In the genomic region with DNA sequence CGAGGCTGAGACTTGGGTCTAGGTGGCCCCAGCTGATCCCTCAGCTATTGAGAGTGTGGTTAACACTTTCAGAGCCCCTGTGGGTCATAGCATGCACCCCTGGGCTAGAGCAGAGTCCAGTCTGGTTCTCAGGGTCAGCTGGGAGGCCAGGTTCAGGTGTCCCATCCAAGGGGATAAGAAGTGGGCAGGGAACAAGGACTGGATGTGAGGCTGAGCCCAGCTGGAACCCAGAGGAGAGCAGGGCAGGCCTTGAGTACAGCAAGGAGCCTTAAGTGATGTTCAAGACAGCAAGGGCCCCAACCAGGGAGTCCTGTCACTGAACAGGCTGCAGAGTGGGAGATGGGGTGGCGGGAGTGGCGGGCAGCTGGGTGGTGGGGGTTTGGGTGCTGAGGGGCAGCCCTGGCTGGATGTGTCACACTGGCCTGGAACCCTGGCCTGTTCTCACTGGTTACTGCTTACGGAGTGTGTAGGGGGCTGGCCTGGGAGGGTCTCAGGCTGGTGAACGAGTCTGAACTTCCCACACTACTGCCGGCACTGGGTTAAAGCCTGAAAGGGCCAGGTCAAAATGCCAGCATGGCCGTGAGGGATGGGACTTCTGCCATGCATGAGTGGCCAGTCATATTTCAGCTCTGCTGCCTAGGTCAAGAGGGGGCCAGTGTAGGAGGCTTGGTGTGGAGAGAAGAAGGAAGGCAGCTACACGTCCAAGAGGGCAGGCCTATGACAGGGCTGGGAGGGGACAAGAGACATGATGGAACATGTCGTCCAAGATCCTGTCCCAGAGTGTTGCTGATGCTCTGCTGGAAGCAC, we compare ENCODE assay signal across 23 cellular contexts. TPM values are rescaled to one million over a fixed set of nuclear protein-coding genes. Genes with fewer than 3 reads are reported as not detected.
A peak's percentile ranks its signal among the peaks of the same experiment; 100 is the strongest.
DNase-seq lines count a peak whose midpoint lies in the region; ATAC-seq, FAIRE-seq and TF ChIP-seq lines count a peak whose summit lies in the region.
"Had no signal": no experiment of that assay in that cellular context is flagged by ENCODE, and none has a peak within 500 bp of the region (broad histone marks: within the 10 kb centered on the region; RNA-seq: fewer than 3 reads in every experiment).

No MANE protein-coding gene starts in this region.

- FAIRE-seq in kidney (lab: Jason Lieb, UNC), result no peak
- FAIRE-seq: islet of Langerhans had no signal

- H3K4me3 Mint-ChIP-seq in stimulated activated naive CD8-positive, alpha-beta T cell treated with anti-CD3 and anti-CD28 coated beads, Interleukin-15, Interleukin-2, amounts not matched to agents 100 ng/mL and 50 ng/mL, for 24 hours, result no peak overlapping the region
- H3K4me3 Mint-ChIP-seq in activated CD8-positive, alpha-beta T cell treated with anti-CD3 and anti-CD28 coated beads, Interleukin-2, amount 10 ng/mL, durations not matched to agents 7 days and 5 days, result no peak overlapping the region
- H3K4me3 Mint-ChIP-seq: mesothelial cell of epicardium had no signal

- H3K27me3 ChIP-seq in aorta (ENCODE audit: control insufficient read depth in 1 of 2, insufficient read depth in 2 of 2, low read length in 1 of 2), result no peaks in the 10 kb centered on the region
- H3K27me3 ChIP-seq: body of pancreas, dorsolateral prefrontal cortex, esophagus squamous epithelium, tibial artery had no signal

- H3K4me1 ChIP-seq in kidney (ENCODE audit: control insufficient read depth in 1 of 2, insufficient read depth in 1 of 2, low read depth in 1 of 2, low read length in 2 of 2) (no peaks in the 10 kb centered on the region), aorta (ENCODE audit: control insufficient read depth in 1 of 2, insufficient read depth in 2 of 2, low read length in 2 of 2) (no peaks in the 10 kb centered on the region)
- H3K4me1 ChIP-seq: body of pancreas, tibial artery had no signal

- H3K4me3 ChIP-seq in kidney (ENCODE audit: low read length in 2 of 2) (no peak overlapping the region), aorta (ENCODE audit: low read length in 2 of 2) (no peak overlapping the region)
- H3K4me3 ChIP-seq: body of pancreas, dorsolateral prefrontal cortex, esophagus squamous epithelium, tibial artery had no signal

- no peaks in the 10 kb centered on the region for H3K27me3 Mint-ChIP-seq in stimulated activated naive CD8-positive, alpha-beta T cell treated with anti-CD3 and anti-CD28 coated beads, Interleukin-15, Interleukin-2, amounts not matched to agents 100 ng/mL and 50 ng/mL, for 24 hours
- no peaks in the 10 kb centered on the region for H3K27me3 Mint-ChIP-seq in activated CD8-positive, alpha-beta T cell treated with anti-CD3 and anti-CD28 coated beads, Interleukin-2, amount 10 ng/mL, durations not matched to agents 7 days and 5 days (ENCODE audit: low read depth)

- no peaks in the 10 kb centered on the region for H3K36me3 Mint-ChIP-seq in stimulated activated naive CD8-positive, alpha-beta T cell treated with anti-CD3 and anti-CD28 coated beads, Interleukin-15, Interleukin-2, amounts not matched to agents 100 ng/mL and 50 ng/mL, for 24 hours (ENCODE audit: low read depth)
- peaks cover 1% of the 10 kb centered on the region for H3K36me3 Mint-ChIP-seq in activated CD8-positive, alpha-beta T cell treated with anti-CD3 and anti-CD28 coated beads, Interleukin-2, amount 10 ng/mL, durations not matched to agents 7 days and 5 days (ENCODE audit: low read depth)
- H3K36me3 Mint-ChIP-seq: mesothelial cell of epicardium had no signal

- TF ChIP-seq POLR2A in GM18505 (IDR thresholded peaks at IDR 0.05; ENCODE audit: borderline replicate concordance, extremely low read depth, insufficient read depth, insufficient read length), result no peak

- POLR2A ChIA-PET in activated CD8-positive, alpha-beta T cell treated with anti-CD3 and anti-CD28 coated beads, Interleukin-2, amount 10 ng/mL, durations not matched to agents 7 days and 5 days (lab: Charles Lee), result interaction anchor here (0.8 to 1.8 kb wide), 3 partner anchors 13 to 23 kb away, joined by 4 to 5 read pairs (median 5); partner anchors contain the start of gene TMEM185B

- no peaks in the 10 kb centered on the region for H3K36me3 ChIP-seq in kidney (ENCODE audit: control insufficient read depth in 1 of 2, insufficient read depth in 2 of 2, low read length in 2 of 2)
- no peaks in the 10 kb centered on the region for H3K36me3 ChIP-seq in aorta (ENCODE audit: control insufficient read depth in 1 of 2, insufficient read depth in 2 of 2, low read length in 1 of 2)
- H3K36me3 ChIP-seq: esophagus squamous epithelium had no signal

- H3K4me1 Mint-ChIP-seq in stimulated activated naive CD8-positive, alpha-beta T cell treated with anti-CD3 and anti-CD28 coated beads, Interleukin-15, Interleukin-2, amounts not matched to agents 100 ng/mL and 50 ng/mL, for 24 hours (ENCODE audit: low read depth), result no peaks in the 10 kb centered on the region
- H3K4me1 Mint-ChIP-seq in activated CD8-positive, alpha-beta T cell treated with anti-CD3 and anti-CD28 coated beads, Interleukin-2, amount 10 ng/mL, durations not matched to agents 7 days and 5 days (ENCODE audit: low read depth), result peaks cover 11% of the 10 kb centered on the region
- H3K4me1 Mint-ChIP-seq: mesothelial cell of epicardium had no signal

- H3K9me3 Mint-ChIP-seq in stimulated activated naive CD8-positive, alpha-beta T cell treated with anti-CD3 and anti-CD28 coated beads, Interleukin-15, Interleukin-2, amounts not matched to agents 100 ng/mL and 50 ng/mL, for 24 hours, result no peaks in the 10 kb centered on the region
- no peaks in the 10 kb centered on the region for H3K9me3 Mint-ChIP-seq in activated CD8-positive, alpha-beta T cell treated with anti-CD3 and anti-CD28 coated beads, Interleukin-2, amount 10 ng/mL, durations not matched to agents 7 days and 5 days (ENCODE audit: insufficient read depth)
- H3K9me3 Mint-ChIP-seq: mesothelial cell of epicardium had no signal

- ATAC-seq in stimulated activated naive CD8-positive, alpha-beta T cell treated with anti-CD3 and anti-CD28 coated beads, Interleukin-15, Interleukin-2, amounts not matched to agents 100 U/mL and 50 U/mL, for 24 hours, result no peak
- ATAC-seq in activated CD8-positive, alpha-beta T cell treated with anti-CD3 and anti-CD28 coated beads, Interleukin-2, amount 10 ng/mL, durations not matched to agents 7 days and 5 days, result peak; percentile 40
- ATAC-seq in aorta (ENCODE audit: low FRiP score), result peak; percentile 28
- ATAC-seq in GM19455 (IDR thresholded peaks at IDR 0.05; ENCODE audit: unreplicated experiment), result no peak
- no peak for ATAC-seq in GM18505 (IDR thresholded peaks at IDR 0.05; ENCODE audit: unreplicated experiment)
- ATAC-seq: body of pancreas, SK-N-SH treated with all-trans-retinoic acid at 6 μM for 48 hours had no signal

- H3K27ac ChIP-seq in kidney (ENCODE audit: low read depth in 2 of 2, low read length in 2 of 2), result no peak overlapping the region
- H3K27ac ChIP-seq in aorta (ENCODE audit: low read depth in 1 of 2, low read length in 2 of 2), result no peak overlapping the region
- H3K27ac ChIP-seq: body of pancreas, dorsolateral prefrontal cortex, esophagus squamous epithelium, tibial artery had no signal

- intact Hi-C loops in kidney (cut with DNase I) (no loop called here), aorta (cut with DNase I) (no loop called here)

- H3K27ac Mint-ChIP-seq in stimulated activated naive CD8-positive, alpha-beta T cell treated with anti-CD3 and anti-CD28 coated beads, Interleukin-15, Interleukin-2, amounts not matched to agents 100 ng/mL and 50 ng/mL, for 24 hours, result peak overlapping the region; percentile 38
- peak overlapping the region; percentile 90 for H3K27ac Mint-ChIP-seq in activated CD8-positive, alpha-beta T cell treated with anti-CD3 and anti-CD28 coated beads, Interleukin-2, amount 10 ng/mL, durations not matched to agents 7 days and 5 days
- H3K27ac Mint-ChIP-seq: mesothelial cell of epicardium had no signal

- CTCF ChIA-PET in activated CD8-positive, alpha-beta T cell treated with anti-CD3 and anti-CD28 coated beads, Interleukin-2, amount 10 ng/mL, durations not matched to agents 7 days and 5 days (lab: Charles Lee), result interaction anchor here (0.9 to 2.3 kb wide), 10 partner anchors 10 to 116 kb away, joined by 3 to 12 read pairs (median 4); partner anchors contain the start of gene TMEM185B

- no peak for TF ChIP-seq CTCF in kidney (IDR thresholded peaks at IDR 0.05; ENCODE audit: borderline replicate concordance, extremely low read depth, insufficient read depth)

- no peak for DNase-seq in stimulated activated naive CD8-positive, alpha-beta T cell treated with anti-CD3 and anti-CD28 coated beads, Interleukin-15, Interleukin-2, amounts not matched to agents 100 U/mL and 50 U/mL, for 24 hours
- no peak for DNase-seq in activated CD8-positive, alpha-beta T cell treated with anti-CD3 and anti-CD28 coated beads, Interleukin-2, amount 10 ng/mL, durations not matched to agents 7 days and 5 days
- DNase-seq in kidney, result peak; percentile 58
- peak in 1 of 2 donors; percentile 30 for DNase-seq in aorta
- DNase-seq in NOMO-1 (lab: John Stamatoyannopoulos, UW; ENCODE audit: unreplicated experiment in 2 of 2), result no peak
- DNase-seq: activated gamma-delta T cell, body of pancreas, DMS79 treated with DMSO at 0.1 percent for 48 hours, dorsolateral prefrontal cortex, esophagus squamous epithelium, head of caudate nucleus, KBM-7, NCI-H1048, NCI-H526 treated with DMSO at 0.1 percent for 48 hours, occipital lobe, OCI-M1, tibial artery had no signal

- no peak overlapping the region for H3K9ac ChIP-seq in kidney (ENCODE audit: low read length in 2 of 2)

- WGBS in aorta, 2 donors, result 71 to 81% methylated on average over 9 of the region's 9 CpGs

- H3K9me3 ChIP-seq in kidney (ENCODE audit: control insufficient read depth in 1 of 2, low read length in 2 of 2) (no peaks in the 10 kb centered on the region), aorta (ENCODE audit: control insufficient read depth, low read length) (no peaks in the 10 kb centered on the region)
- H3K9me3 ChIP-seq: body of pancreas, esophagus squamous epithelium, tibial artery had no signal

RNA-seq across cellular contexts. Expression of gene TMEM185B, which starts 13.6 kb away (rescaled TPM):
- 10 to 100 TPM; 25.6 to 25.8 TPM for total RNA-seq in activated CD8-positive, alpha-beta T cell treated with anti-CD3 and anti-CD28 coated beads, Interleukin-2, amount 10 ng/mL, durations not matched to agents 7 days and 5 days
- total RNA-seq in kidney, result 28.1 TPM
- polyA plus RNA-seq in kidney (ENCODE audit: insufficient read depth, low read depth, low replicate concordance), result 8.0 TPM
- total RNA-seq in aorta, result 10 to 100 TPM; 17.5 to 20.8 TPM
- polyA plus RNA-seq in aorta, result 1 to 10 TPM; 4.9 to 8.0 TPM

RNA-seq across cellular contexts. Expression of gene RALB, which starts 43.0 kb away (rescaled TPM):
- total RNA-seq in activated CD8-positive, alpha-beta T cell treated with anti-CD3 and anti-CD28 coated beads, Interleukin-2, amount 10 ng/mL, durations not matched to agents 7 days and 5 days, result 10 to 100 TPM; 39.4 to 45.4 TPM
- total RNA-seq in kidney (64.5 TPM), aorta (10 to 100 TPM; 43.3 to 55.0 TPM)
- polyA plus RNA-seq in kidney (ENCODE audit: insufficient read depth, low read depth, low replicate concordance) (58.5 TPM), aorta (10 to 100 TPM; 45.2 to 80.3 TPM)

Comparison
In these comparisons a context has a peak if more than half of its experiments do, and no peak if none do; other contexts are left out.
1. ATAC-seq: peak in activated CD8-positive, alpha-beta T cell treated with anti-CD3 and anti-CD28 coated beads, Interleukin-2, amount 10 ng/mL, durations not matched to agents 7 days and 5 days (single experiment) and aorta (single experiment); none in stimulated activated naive CD8-positive, alpha-beta T cell treated with anti-CD3 and anti-CD28 coated beads, Interleukin-15, Interleukin-2, amounts not matched to agents 100 U/mL and 50 U/mL, for 24 hours (single experiment), GM19455 (single experiment) and GM18505 (single experiment).